In the genomic region with DNA sequence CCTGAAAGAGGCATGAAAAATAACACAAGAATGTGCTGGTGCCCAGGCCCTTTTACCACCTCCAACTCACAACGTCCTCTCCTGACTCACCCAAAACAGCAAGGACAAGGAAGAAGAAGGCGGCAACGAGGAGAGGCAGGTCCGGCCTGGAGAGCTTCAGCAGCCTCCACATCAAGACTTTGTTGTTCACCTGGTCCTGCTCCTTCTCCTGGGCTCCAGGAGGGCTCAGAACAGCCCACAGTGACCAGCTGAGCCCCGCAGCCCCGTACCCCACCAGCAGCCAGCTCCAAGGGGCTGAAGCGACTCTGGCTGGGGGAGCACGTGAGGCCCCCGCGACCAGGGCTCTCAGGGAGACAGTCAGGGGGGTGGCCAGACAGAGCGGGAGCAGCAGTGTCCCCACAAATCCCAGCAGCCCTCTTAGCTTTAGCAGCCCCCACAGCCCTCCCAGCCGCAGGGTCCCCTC, we compare ENCODE assay signal across 8 cellular contexts. TPM values are rescaled to one million over a fixed set of nuclear protein-coding genes. Genes with fewer than 3 reads are reported as not detected.
DNase-seq lines count a peak whose midpoint lies in the region; ATAC-seq and TF ChIP-seq lines count a peak whose summit lies in the region.

No MANE protein-coding gene starts in this region.

- TF ChIP-seq CTCF in cardiac muscle cell (IDR thresholded peaks at IDR 0.05; ENCODE audit: low read depth, low read length) (no peak), testis (IDR thresholded peaks at IDR 0.05) (no peak)

- H3K4me1 Mint-ChIP-seq in activated T-helper 2 cell treated with anti-CD3 and anti-CD28 coated beads, Interferon-gamma antibody, Interleukin-2, Interleukin-4, amounts not matched to agents 10 μg/mL and 5 μg/mL and 100 μg/mL, durations not matched to agents 14 hours and 24 hours and 36 hours (ENCODE audit: low read depth): peaks cover 78% of the 10 kb centered on the region
- peaks cover 76 to 95% of the 10 kb centered on the region in 2 donors for H3K4me1 Mint-ChIP-seq in immature natural killer cell

- WGBS in testis, 2 donors: 13 to 19% methylated on average over 4 to 12 of the region's 12 CpGs

- H3K9me3 Mint-ChIP-seq in activated T-helper 2 cell treated with anti-CD3 and anti-CD28 coated beads, Interferon-gamma antibody, Interleukin-2, Interleukin-4, amounts not matched to agents 10 μg/mL and 5 μg/mL and 100 μg/mL, durations not matched to agents 14 hours and 24 hours and 36 hours: no peaks in the 10 kb centered on the region
- H3K9me3 Mint-ChIP-seq in immature natural killer cell: no peaks in the 10 kb centered on the region

- H3K4me3 ChIP-seq in cardiac muscle cell (peak overlapping the region; percentile 85), testis (peak overlapping the region; percentile 72 to 85)

- H3K36me3 Mint-ChIP-seq in activated T-helper 2 cell treated with anti-CD3 and anti-CD28 coated beads, Interferon-gamma antibody, Interleukin-2, Interleukin-4, amounts not matched to agents 10 μg/mL and 5 μg/mL and 100 μg/mL, durations not matched to agents 14 hours and 24 hours and 36 hours (ENCODE audit: low read depth): peaks cover 85% of the 10 kb centered on the region
- peaks cover 25 to 64% (median 60%) of the 10 kb centered on the region in 3 donors for H3K36me3 Mint-ChIP-seq in immature natural killer cell

- H3K27ac Mint-ChIP-seq in activated T-helper 2 cell treated with anti-CD3 and anti-CD28 coated beads, Interferon-gamma antibody, Interleukin-2, Interleukin-4, amounts not matched to agents 10 μg/mL and 5 μg/mL and 100 μg/mL, durations not matched to agents 14 hours and 24 hours and 36 hours: peak overlapping the region; percentile 83
- H3K27ac Mint-ChIP-seq in immature natural killer cell: peak overlapping the region; percentile 84 to 100 (median 94)

- TF ChIP-seq POLR2A in testis (IDR thresholded peaks at IDR 0.05): no peak

- ATAC-seq in Right ventricle myocardium superior (ENCODE audit: poor library complexity) (no peak), GM21360 (IDR thresholded peaks at IDR 0.05; ENCODE audit: unreplicated experiment) (no peak)

- H3K27me3 Mint-ChIP-seq in activated T-helper 2 cell treated with anti-CD3 and anti-CD28 coated beads, Interferon-gamma antibody, Interleukin-2, Interleukin-4, amounts not matched to agents 10 μg/mL and 5 μg/mL and 100 μg/mL, durations not matched to agents 14 hours and 24 hours and 36 hours (ENCODE audit: low read depth): no peaks in the 10 kb centered on the region
- H3K27me3 Mint-ChIP-seq in immature natural killer cell (ENCODE audit: low read depth in 3 of 3): peaks cover 3 to 13% (median 4%) of the 10 kb centered on the region in 3 donors

- no peaks in the 10 kb centered on the region for H3K9me3 ChIP-seq in cardiac muscle cell (ENCODE audit: low read depth)
- H3K9me3 ChIP-seq in testis: no peaks in the 10 kb centered on the region

- H3K27me3 ChIP-seq in cardiac muscle cell (peaks cover 42% of the 10 kb centered on the region), testis (no peaks in the 10 kb centered on the region)

- peak overlapping the region; percentile 88 for H3K4me3 Mint-ChIP-seq in activated T-helper 2 cell treated with anti-CD3 and anti-CD28 coated beads, Interferon-gamma antibody, Interleukin-2, Interleukin-4, amounts not matched to agents 10 μg/mL and 5 μg/mL and 100 μg/mL, durations not matched to agents 14 hours and 24 hours and 36 hours (ENCODE audit: low read depth)
- H3K4me3 Mint-ChIP-seq in immature natural killer cell: peak overlapping the region; percentile 78 to 92 (median 92)

- H3K36me3 ChIP-seq in cardiac muscle cell (no peaks in the 10 kb centered on the region), testis (ENCODE audit: low read depth, missing control alignments) (no peaks in the 10 kb centered on the region)

- DNase-seq in cardiac muscle cell (ENCODE audit: low read depth in 1 of 2, low spot score in 1 of 2) (peak in 1 of 2 donors; percentile 8), Right ventricle myocardium superior (no peak), immature natural killer cell (no peak), testis (no peak), NCI-H146 (lab: John Stamatoyannopoulos, UW) (no peak), NCI-H446 treated with DMSO at 0.1 percent for 48 hours (lab: John Stamatoyannopoulos, UW) (no peak)
- no peak for DNase-seq in activated T-helper 2 cell treated with anti-CD3 and anti-CD28 coated beads, Interferon-gamma antibody, Interleukin-2, Interleukin-4, amounts not matched to agents 10 μg/mL and 5 μg/mL and 100 μg/mL, durations not matched to agents 14 hours and 24 hours and 36 hours (ENCODE audit: low spot score)

- H3K27ac ChIP-seq in cardiac muscle cell (no peak overlapping the region), testis (peak overlapping the region; percentile 75 to 98)

- intact Hi-C loops in Right ventricle myocardium superior (cut with DNase I) (loop anchor here (2.0 kb wide), 1 partner anchor 17 kb away; a partner anchor contains a TSS), testis (cut with DNase I; ENCODE audit: low total_unique reads) (no loop called here)
- intact Hi-C loops in activated T-helper 2 cell treated with anti-CD3 and anti-CD28 coated beads, Interferon-gamma antibody, Interleukin-2, Interleukin-4, amounts not matched to agents 10 μg/mL and 5 μg/mL and 100 μg/mL, durations not matched to agents 14 hours and 24 hours and 36 hours (cut with micrococcal nuclease): loop anchor here (1.0 to 10.0 kb wide), 4 partner anchors 17 to 643 kb away; a partner anchor contains a TSS

- H3K4me1 ChIP-seq in cardiac muscle cell (ENCODE audit: low read depth) (peaks cover 5% of the 10 kb centered on the region), testis (peaks cover 9% of the 10 kb centered on the region)

RNA-seq across cellular contexts. Expression of a gene that starts 0.9 kb away (rescaled TPM):
- total RNA-seq in cardiac muscle cell (2.6 and 5.1 TPM in 2 replicates), Right ventricle myocardium superior (19.3 TPM), testis (10 to 100 TPM in 1 of 2 donors, 1 to 10 TPM in 1; 6.3 to 10.2 TPM)
- polyA plus RNA-seq in cardiac muscle cell (2.1 and 2.5 TPM in 2 replicates), immature natural killer cell (10 to 100 TPM; 16.9 to 67.6 (median 30.4) TPM), testis (ENCODE audit: insufficient read depth, low read depth, low replicate concordance) (9.1 TPM)
- 142 and 162 TPM in 2 replicates for total RNA-seq in activated T-helper 2 cell treated with anti-CD3 and anti-CD28 coated beads, Interferon-gamma antibody, Interleukin-2, Interleukin-4, amounts not matched to agents 10 μg/mL and 5 μg/mL and 100 μg/mL, durations not matched to agents 14 hours and 24 hours and 36 hours

RNA-seq across cellular contexts. Expression of a gene that starts 6.2 kb away (rescaled TPM):
- total RNA-seq in cardiac muscle cell: 0.21 and 0.42 TPM in 2 replicates
- 0.57 and 0.66 TPM in 2 replicates for polyA plus RNA-seq in cardiac muscle cell
- 16.7 TPM for total RNA-seq in Right ventricle myocardium superior
- 352 and 368 TPM in 2 replicates for total RNA-seq in activated T-helper 2 cell treated with anti-CD3 and anti-CD28 coated beads, Interferon-gamma antibody, Interleukin-2, Interleukin-4, amounts not matched to agents 10 μg/mL and 5 μg/mL and 100 μg/mL, durations not matched to agents 14 hours and 24 hours and 36 hours
- polyA plus RNA-seq in immature natural killer cell: 100 to 1,000 TPM; 495 to 696 (median 528) TPM
- total RNA-seq in testis: 10 to 100 TPM in 1 of 2 donors, 1 to 10 TPM in 1; 4.6 to 11.2 TPM
- 35.7 TPM for polyA plus RNA-seq in testis (ENCODE audit: insufficient read depth, low read depth, low replicate concordance)

RNA-seq across cellular contexts. Expression of a gene that starts 15.8 kb away (rescaled TPM):
- total RNA-seq in cardiac muscle cell: 6.8 and 11.6 TPM in 2 replicates
- 11.2 and 12.6 TPM in 2 replicates for polyA plus RNA-seq in cardiac muscle cell
- total RNA-seq in Right ventricle myocardium superior: 14.9 TPM
- total RNA-seq in activated T-helper 2 cell treated with anti-CD3 and anti-CD28 coated beads, Interferon-gamma antibody, Interleukin-2, Interleukin-4, amounts not matched to agents 10 μg/mL and 5 μg/mL and 100 μg/mL, durations not matched to agents 14 hours and 24 hours and 36 hours: 276 and 278 TPM in 2 replicates
- 100 to 1,000 TPM; 310 to 465 (median 439) TPM for polyA plus RNA-seq in immature natural killer cell
- total RNA-seq in testis: 10 to 100 TPM; 45.6 to 57.4 TPM
- 58.8 TPM for polyA plus RNA-seq in testis (ENCODE audit: insufficient read depth, low read depth, low replicate concordance)

RNA-seq across cellular contexts. Expression of a gene that starts 16.3 kb away (rescaled TPM):
- 2.0 and 4.5 TPM in 2 replicates for total RNA-seq in cardiac muscle cell
- polyA plus RNA-seq in cardiac muscle cell: 5.9 and 11.0 TPM in 2 replicates
- 12.6 TPM for total RNA-seq in Right ventricle myocardium superior
- total RNA-seq in activated T-helper 2 cell treated with anti-CD3 and anti-CD28 coated beads, Interferon-gamma antibody, Interleukin-2, Interleukin-4, amounts not matched to agents 10 μg/mL and 5 μg/mL and 100 μg/mL, durations not matched to agents 14 hours and 24 hours and 36 hours: 262 and 265 TPM in 2 replicates
- polyA plus RNA-seq in immature natural killer cell: 1,000 to 10,000 TPM in 1 of 3 donors, 100 to 1,000 TPM in 2; 694 to 1,190 (median 822) TPM
- total RNA-seq in testis: 1 to 10 TPM; 6.2 to 7.9 TPM
- 29.7 TPM for polyA plus RNA-seq in testis (ENCODE audit: insufficient read depth, low read depth, low replicate concordance)

RNA-seq across cellular contexts. Expression of a gene that starts 20.9 kb away (rescaled TPM):
- total RNA-seq in cardiac muscle cell: not detected in 2 replicates
- not detected in 2 replicates for polyA plus RNA-seq in cardiac muscle cell
- total RNA-seq in Right ventricle myocardium superior: not detected
- total RNA-seq in activated T-helper 2 cell treated with anti-CD3 and anti-CD28 coated beads, Interferon-gamma antibody, Interleukin-2, Interleukin-4, amounts not matched to agents 10 μg/mL and 5 μg/mL and 100 μg/mL, durations not matched to agents 14 hours and 24 hours and 36 hours: 3.1 and 3.6 TPM in 2 replicates
- 1 to 10 TPM in 2 of 3 donors, under 1 TPM in 1; 0.45 to 6.6 (median 4.8) TPM for polyA plus RNA-seq in immature natural killer cell
- total RNA-seq in testis: 1 to 10 TPM in 1 of 2 donors, under 1 TPM in 1; 0.31 to 1.3 TPM
- polyA plus RNA-seq in testis (ENCODE audit: insufficient read depth, low read depth, low replicate concordance): 2.3 TPM

Comparison
In these comparisons a context has a peak if more than half of its experiments do, and no peak if none do; other contexts are left out.
1. RNA of a gene that starts 6.2 kb away (total RNA-seq): 352 to 368 TPM in activated T-helper 2 cell treated with anti-CD3 and anti-CD28 coated beads, Interferon-gamma antibody, Interleukin-2, Interleukin-4, amounts not matched to agents 10 μg/mL and 5 μg/mL and 100 μg/mL, durations not matched to agents 14 hours and 24 hours and 36 hours; 16.7 TPM in Right ventricle myocardium superior (single experiment), 4.6 to 11.2 TPM in testis and 0.21 to 0.42 TPM in cardiac muscle cell; every median in the first group is over 10 times any median in the second.